Comparison of ENCODE assay signal across 16 cellular contexts in genomic region chr21:33802458-33802857, GRCh38.
DNase-seq lines count a peak whose midpoint lies in the region; ATAC-seq and TF ChIP-seq lines count a peak whose summit lies in the region.
"Had no signal": no experiment of that assay in that cellular context is flagged by ENCODE, and none has a peak within 500 bp of the region (broad histone marks: within the 10 kb centered on the region; RNA-seq: fewer than 3 reads in every experiment).

No MANE protein-coding gene starts in this region.

- no peaks in the 10 kb centered on the region for H3F3A ChIP-seq in SK-N-SH (replicated peaks; ENCODE audit: insufficient read depth)

- CTCF ChIA-PET in SK-N-SH (lab: Yijun Ruan, JAX), result interaction anchor here (2.8 kb wide), 1 partner anchor 9 kb away, joined by 6 read pairs; no protein-coding TSS in a partner anchor

- DNase-seq in ascending aorta (ENCODE audit: low spot score in 2 of 2) (no peak), left ventricle myocardium inferior (no peak), psoas muscle (no peak), SK-N-SH (no peak), COLO829 (ENCODE audit: low spot score) (no peak), NCI-H510A treated with DMSO at 0.1 percent for 48 hours (lab: John Stamatoyannopoulos, UW) (no peak)
- DNase-seq: CD8-positive, alpha-beta memory T cell; colonic mucosa; hippocampal formation; NCI-H1436; retina; stimulated activated CD4-positive, alpha-beta T cell treated with anti-CD3 and anti-CD28 coated beads, Interleukin-2, amount 100 ng/mL, for 48 hours had no signal

- H3K27ac ChIP-seq in 22Rv1 (peak overlapping the region; percentile 57), ascending aorta (peak overlapping the region; percentile 52 to 58), left ventricle myocardium inferior (replicated peaks) (peak overlapping the region; percentile 27), psoas muscle (peak overlapping the region; percentile 57), SK-N-SH (ENCODE audit: low read depth in 2 of 2, low read length in 1 of 2) (no peak overlapping the region)
- H3K27ac ChIP-seq: colonic mucosa, HL-60 had no signal

- no peaks in the 10 kb centered on the region for H3K9me2 ChIP-seq in SK-N-SH

- no peak overlapping the region for H3K9ac ChIP-seq in SK-N-SH
- H3K9ac ChIP-seq: GM23248 had no signal

- H2AFZ ChIP-seq in SK-N-SH (ENCODE audit: low read depth), result no peak overlapping the region
- H2AFZ ChIP-seq: GM23248 had no signal

- no peak overlapping the region for H3K4me2 ChIP-seq in SK-N-SH

- H3K79me2 ChIP-seq in SK-N-SH (ENCODE audit: insufficient read depth), result no peaks in the 10 kb centered on the region

- H3K4me1 ChIP-seq in ascending aorta (peaks cover 0 to 12% of the 10 kb centered on the region in 2 donors), left ventricle myocardium inferior (peaks cover 5% of the 10 kb centered on the region), psoas muscle (peaks cover 22% of the 10 kb centered on the region), SK-N-SH (ENCODE audit: control insufficient read depth in 1 of 2, insufficient read depth in 2 of 2, low read depth in 1 of 2, low read length in 1 of 2) (peaks cover 0 to 6% of the 10 kb centered on the region in 2 experiments; a peak in 2 of 4 replicates)
- H3K4me1 ChIP-seq: colonic mucosa had no signal

- peaks cover 3 to 5% of the 10 kb centered on the region in 2 donors for H3K36me3 ChIP-seq in ascending aorta
- peaks cover 15% of the 10 kb centered on the region for H3K36me3 ChIP-seq in left ventricle myocardium inferior
- H3K36me3 ChIP-seq in psoas muscle (ENCODE audit: insufficient read depth in 1 of 2, low read depth in 1 of 2), result no peaks in the 10 kb centered on the region
- peaks cover 17 to 19% of the 10 kb centered on the region in 2 experiments for H3K36me3 ChIP-seq in SK-N-SH (replicated peaks in 1 of 2; ENCODE audit: control insufficient read depth in 1 of 2, insufficient read depth in 2 of 2, low read length in 1 of 2)
- H3K36me3 ChIP-seq: colonic mucosa had no signal

- ATAC-seq in psoas muscle, result no peak
- no peak for ATAC-seq in SK-N-SH treated with all-trans-retinoic acid at 6 μM for 48 hours

- H3K4me3 ChIP-seq in ascending aorta (no peak overlapping the region), left ventricle myocardium inferior (no peak overlapping the region), psoas muscle (no peak overlapping the region), SK-N-SH (ENCODE audit: low read depth in 2 of 2, low read length in 1 of 2) (no peak overlapping the region)
- H3K4me3 ChIP-seq: colonic mucosa, GM23248 had no signal

- H4K20me1 ChIP-seq in SK-N-SH (ENCODE audit: insufficient read depth), result no peaks in the 10 kb centered on the region

- H3K9me3 ChIP-seq in ascending aorta, result no peaks in the 10 kb centered on the region
- H3K9me3 ChIP-seq in left ventricle myocardium inferior (replicated peaks), result no peaks in the 10 kb centered on the region
- H3K9me3 ChIP-seq in psoas muscle, result no peaks in the 10 kb centered on the region
- no peaks in the 10 kb centered on the region for H3K9me3 ChIP-seq in SK-N-SH
- H3K9me3 ChIP-seq: colonic mucosa had no signal

- H3K27me3 ChIP-seq in ascending aorta (no peaks in the 10 kb centered on the region), left ventricle myocardium inferior (ENCODE audit: low read depth) (no peaks in the 10 kb centered on the region), psoas muscle (ENCODE audit: insufficient read depth in 3 of 3, low read length in 2 of 3) (no peaks in the 10 kb centered on the region), SK-N-SH (ENCODE audit: insufficient read depth) (no peaks in the 10 kb centered on the region)
- H3K27me3 ChIP-seq: colonic mucosa had no signal

- intact Hi-C loops in ascending aorta (cut with DNase I) (loop anchor here (5.0 kb wide), 1 partner anchor 40 kb away; no protein-coding TSS in a partner anchor), left ventricle myocardium inferior (cut with micrococcal nuclease) (no loop called here), psoas muscle (cut with DNase I) (no loop called here)

- no peak for TF ChIP-seq RAD21 in SK-N-SH (IDR thresholded peaks at IDR 0.05; ENCODE audit: low read length)

- TF ChIP-seq CTCF in 22Rv1 (IDR thresholded peaks at IDR 0.05), result no peak
- no peak for TF ChIP-seq CTCF in ascending aorta (IDR thresholded peaks at IDR 0.05)
- no peak for TF ChIP-seq CTCF in left ventricle myocardium inferior (IDR thresholded peaks at IDR 0.05; ENCODE audit: borderline replicate concordance)
- no peak for TF ChIP-seq CTCF in psoas muscle (IDR thresholded peaks at IDR 0.05)
- TF ChIP-seq CTCF in SK-N-SH (IDR thresholded peaks at IDR 0.05), result no peak

- no peak for TF ChIP-seq EP300 in SK-N-SH (IDR thresholded peaks at IDR 0.05; ENCODE audit: borderline replicate concordance in 1 of 2, low read depth in 1 of 2, low read length in 1 of 2)

- WGBS in psoas muscle, 3 donors, result 79 to 86% (median 85%) methylated on average over 4 of the region's 4 CpGs
- WGBS in SK-N-SH (ENCODE audit: low lambda C conversion rate), result 92% methylated on average over 4 of the region's 4 CpGs

- POLR2A ChIA-PET in SK-N-SH (lab: Yijun Ruan, JAX), result no interaction called here

TF ChIP-seq in SK-N-SH treated with all-trans-retinoic acid at 6 μM for 48 hours, 23 proteins besides CTCF, POLR2A, EP300 and RAD21:
- TF ChIP-seq PPARA (CRISPR knock-in tag; IDR thresholded peaks at IDR 0.05; ENCODE audit: borderline replicate concordance), result no peak
- TF ChIP-seq CSRNP3 (CRISPR knock-in tag; IDR thresholded peaks at IDR 0.05), result no peak

TF ChIP-seq in SK-N-SH, 30 proteins besides CTCF, POLR2A, EP300 and RAD21:
- no peak for TF ChIP-seq CHD2 (IDR thresholded peaks at IDR 0.05; ENCODE audit: low read length, partially characterized antibody)
- no peak for TF ChIP-seq MAX (IDR thresholded peaks at IDR 0.05; ENCODE audit: low read depth)
- TF ChIP-seq IRF3 (IDR thresholded peaks at IDR 0.05; ENCODE audit: low read depth, low read length), result no peak
- TF ChIP-seq EZH2phosphoT487 (IDR thresholded peaks at IDR 0.05; ENCODE audit: borderline replicate concordance, low read depth), result no peak
- TF ChIP-seq MEF2A (IDR thresholded peaks at IDR 0.05; ENCODE audit: borderline replicate concordance, low read depth), result no peak
- no peak for TF ChIP-seq FOXM1 (IDR thresholded peaks at IDR 0.05; ENCODE audit: low read depth)
- no peak for TF ChIP-seq FOXJ3 (CRISPR knock-in tag; IDR thresholded peaks at IDR 0.05)
- no peak for TF ChIP-seq RXRA (IDR thresholded peaks at IDR 0.05; ENCODE audit: borderline replicate concordance, low read depth)
- TF ChIP-seq RCOR1 (IDR thresholded peaks at IDR 0.05; ENCODE audit: low read length), result no peak
- no peak for TF ChIP-seq GABPA (IDR thresholded peaks at IDR 0.05; ENCODE audit: low read depth)
- no peak for TF ChIP-seq SMC3 (IDR thresholded peaks at IDR 0.05; ENCODE audit: low read depth, low read length)
TF ChIP-seq in SK-N-SH: peak in this region for 0.

Comparison
In these comparisons a context has a peak if more than half of its experiments do, and no peak if none do; other contexts are left out.
1. H3K27ac ChIP-seq: peak in 22Rv1 (single experiment), ascending aorta (2 of 2), left ventricle myocardium inferior (single experiment) and psoas muscle (single experiment); none in SK-N-SH (0 of 2).